ENCODE assay signal across 1 cellular context in genomic region chr6:15296735-15297134, GRCh38.
TF ChIP-seq lines count a peak whose summit lies in the region.

No MANE protein-coding gene starts in this region.

TF ChIP-seq in GM12878, 131 proteins besides CTCF, POLR2A, EP300 and RAD21 (continued from another document):
- TF ChIP-seq IKZF2 (IDR thresholded peaks at IDR 0.05), result 0 out of 4 replicates have a peak, but pooled peaks have one; percentile 28 to 30
